Comparison of ENCODE assay signal across 8 cellular contexts in genomic region chr17:65099941-65100315, GRCh38. TPM values are rescaled to one million over a fixed set of nuclear protein-coding genes. Genes with fewer than 3 reads are reported as not detected.
A peak's percentile ranks its signal among the peaks of the same experiment; 100 is the strongest.
DNase-seq lines count a peak whose midpoint lies in the region; ATAC-seq, FAIRE-seq and TF ChIP-seq lines count a peak whose summit lies in the region.

No MANE protein-coding gene starts in this region.

- H3K4me1 ChIP-seq in CD4-positive, alpha-beta memory T cell (ENCODE audit: insufficient read depth, low read length) = peaks cover 26% of the 10 kb centered on the region
- H3K4me1 ChIP-seq in K562 (replicated peaks in 1 of 2; ENCODE audit: control insufficient read depth in 2 of 2, insufficient read depth in 2 of 2, low read length in 2 of 2) = peaks cover 7 to 11% of the 10 kb centered on the region in 2 experiments; a peak in 3 of 5 replicates

- peak overlapping the region; percentile 85 to 97 (median 93) for H3K27ac Mint-ChIP-seq in CD4-positive, alpha-beta memory T cell

- H3K4me3 Mint-ChIP-seq in CD4-positive, alpha-beta memory T cell = peak overlapping the region; percentile 87 to 96 (median 90)

- no peaks in the 10 kb centered on the region for H3K79me2 ChIP-seq in K562 (ENCODE audit: control insufficient read depth, insufficient read depth, low read length)

- H3K9me3 ChIP-seq in CD4-positive, alpha-beta memory T cell (ENCODE audit: control insufficient read depth in 1 of 2, low read length in 2 of 2) = no peaks in the 10 kb centered on the region
- no peaks in the 10 kb centered on the region for H3K9me3 ChIP-seq in K562 (replicated peaks; ENCODE audit: control insufficient read depth, insufficient read depth, low read depth, low read length)

- H3K27me3 Mint-ChIP-seq in CD4-positive, alpha-beta memory T cell = peaks cover 0 to under 1% of the 10 kb centered on the region in 2 donors

- DNase-seq in CD4-positive, alpha-beta memory T cell = peak in 4 of 5 donors; percentile 55 to 79 (median 60)
- DNase-seq in T-helper 1 cell (peak in 4 of 5 donors; percentile 27 to 80 (median 28)), K562 (ENCODE audit: extremely low read depth in 1 of 4, low spot score in 3 of 4) (peak in 1 of 4 experiments; percentile 40), left lobe of liver (ENCODE audit: low spot score) (peak; percentile 57), KBM-7 (no peak)
- peak; percentile 56 to 83 (median 69) for DNase-seq in stimulated activated CD4-positive, alpha-beta T cell treated with anti-CD3 and anti-CD28 coated beads, TNF-alpha, amount 100 ng/mL, for 24 hours (ENCODE audit: low read depth in 3 of 3)

- H2AFZ ChIP-seq in K562 (ENCODE audit: low read depth, low read length) = peak overlapping the region; percentile 37

- H3K4me2 ChIP-seq in K562 (ENCODE audit: insufficient read depth, low read length) = peak overlapping the region; percentile 69

- POLR2A ChIA-PET in CD4-positive, alpha-beta memory T cell (lab: Charles Lee; ENCODE audit: partially characterized antibody) = interaction anchor here (0.6 to 4.9 kb wide), 14 partner anchors 13 to 181 kb away, joined by 3 to 23 read pairs (median 5); partner anchors contain the start of genes GNA13 and LRRC37A3
- POLR2A ChIA-PET in K562 (lab: Yijun Ruan, JAX) = interaction anchor here (0.6 to 1.4 kb wide), 5 partner anchors 10 to 126 kb away, joined by 3 to 4 read pairs (median 3); no protein-coding TSS in a partner anchor

- TF ChIP-seq POLR2A in K562 (conservative IDR thresholded peaks at IDR 0.05) = no peak

- H3K9me1 ChIP-seq in K562 (ENCODE audit: control insufficient read depth, insufficient read depth, low read length) = no peaks in the 10 kb centered on the region

- in situ Hi-C loops in K562 (cut with MboI) (no loop called here), KBM-7 (cut with MboI; ENCODE audit: low pct_unique_long_range_greater_than_20kb, low sequenced_read_pairs) (no loop called here)

- no TSS peak for BruUV-seq in K562 (replicated peaks; lab: Mats Ljungman, UMichigan)

- H3K36me3 Mint-ChIP-seq in CD4-positive, alpha-beta memory T cell = peaks cover 0 to 3% of the 10 kb centered on the region in 2 donors

- no peak for TF ChIP-seq EP300 in K562 (IDR thresholded peaks at IDR 0.05; ENCODE audit: low read length)

- peak overlapping the region; percentile 61 for H3K27ac ChIP-seq in CD4-positive, alpha-beta memory T cell (ENCODE audit: low read depth, low read length)
- no peak overlapping the region for H3K27ac ChIP-seq in K562 (ENCODE audit: extremely low read depth, low read depth, low read length)

- peaks cover 18 to 33% (median 26%) of the 10 kb centered on the region in 4 donors for H3K4me1 Mint-ChIP-seq in CD4-positive, alpha-beta memory T cell

- 13% methylated on average over 5 of the region's 5 CpGs for WGBS in K562 (ENCODE audit: insufficient coverage, low coverage, missing lambda C conversion rate)

- no peak for TF ChIP-seq CTCF in K562 (IDR thresholded peaks at IDR 0.05 in 2 of 3, conservative IDR thresholded peaks at IDR 0.05 in 1 of 3; ENCODE audit: insufficient read depth in 2 of 3, low read depth in 1 of 3, low read length in 3 of 3)

- H3K36me3 ChIP-seq in CD4-positive, alpha-beta memory T cell (ENCODE audit: insufficient read depth, low read length) = no peaks in the 10 kb centered on the region
- no peaks in the 10 kb centered on the region for H3K36me3 ChIP-seq in K562 (ENCODE audit: control insufficient read depth, insufficient read depth, low read length)

- peak overlapping the region; percentile 39 to 77 for H3K4me3 ChIP-seq in CD4-positive, alpha-beta memory T cell (ENCODE audit: low read length in 2 of 2)
- peak overlapping the region; percentile 40; the same call in 1 of the 2 replicates for H3K4me3 ChIP-seq in K562

- no peaks in the 10 kb centered on the region for H3K27me3 ChIP-seq in CD4-positive, alpha-beta memory T cell (ENCODE audit: insufficient read depth, low read length)
- H3K27me3 ChIP-seq in K562 (ENCODE audit: control insufficient read depth in 2 of 2, insufficient read depth in 2 of 2, low read length in 2 of 2) = peaks cover 3 to 18% of the 10 kb centered on the region in 2 experiments; a peak in 3 of 5 replicates

- no peak overlapping the region for H3K9ac ChIP-seq in K562 (ENCODE audit: insufficient read depth in 1 of 2, low read depth in 2 of 2, low read length in 2 of 2)

- FAIRE-seq in K562 (lab: Jason Lieb, UNC) = peak; percentile 37

- ATAC-seq in GM19372 (IDR thresholded peaks at IDR 0.05; ENCODE audit: low read depth, unreplicated experiment) (peak; percentile 63), HG03432 (IDR thresholded peaks at IDR 0.05; ENCODE audit: unreplicated experiment) (peak; percentile 82), K562 (peak; percentile 48), left lobe of liver (peak; percentile 19)

- no peak for TF ChIP-seq RAD21 in K562 (CRISPR knock-in tag; conservative IDR thresholded peaks at IDR 0.05 in 1 of 2, IDR thresholded peaks at IDR 0.05 in 1 of 2)

- intact Hi-C loops in CD4-positive, alpha-beta memory T cell (cut with micrococcal nuclease) = loop anchor here (1.0 to 2.0 kb wide), 6 partner anchors 37 to 181 kb away; partner anchors contain the start of genes GNA13, LRRC37A3 and RGS9
- intact Hi-C loops in K562 (cut with micrococcal nuclease) = loop anchor here (2.0 to 10.0 kb wide), 3 partner anchors 43 to 135 kb away; partner anchors contain the start of gene GNA13

- CTCF ChIA-PET in CD4-positive, alpha-beta memory T cell (lab: Charles Lee; ENCODE audit: partially characterized antibody) = interaction anchor here (0.7 to 4.7 kb wide), 31 partner anchors 10 to 181 kb away, joined by 3 to 35 read pairs (median 6); partner anchors contain the start of genes GNA13, LRRC37A3 and RGS9
- CTCF ChIA-PET in K562 (lab: Yijun Ruan, JAX; ENCODE audit: low intra/inter-chr PET ratio) = interaction anchor here (0.8 kb wide), 1 partner anchor 99 kb away, joined by 4 read pairs; no protein-coding TSS in a partner anchor

- H3K9me3 Mint-ChIP-seq in CD4-positive, alpha-beta memory T cell = peaks cover 0 to 1% (median 0%) of the 10 kb centered on the region in 8 donors

- H4K20me1 ChIP-seq in K562 (replicated peaks; ENCODE audit: control insufficient read depth, insufficient read depth, low read length) = no peaks in the 10 kb centered on the region

TF ChIP-seq in K562, 482 proteins besides CTCF, POLR2A, EP300 and RAD21 (continues in another document):
- TF ChIP-seq SP1 (CRISPR knock-in tag; IDR thresholded peaks at IDR 0.05) = no peak
- TF ChIP-seq TAF1 (IDR thresholded peaks at IDR 0.05; ENCODE audit: control insufficient read depth, extremely low read depth, insufficient read depth, low read length, severe bottlenecking) = no peak
- no peak for TF ChIP-seq ARNT (IDR thresholded peaks at IDR 0.05)

RNA-seq across cellular contexts. Expression of gene RGS9, which starts 37.2 kb away (rescaled TPM):
- under 1 TPM; 0.67 to 0.84 TPM for total RNA-seq in CD4-positive, alpha-beta memory T cell
- polyA plus RNA-seq in CD4-positive, alpha-beta memory T cell = 1 to 10 TPM; 1.6 to 2.7 TPM
- 0.39 TPM in 1 of 2 replicates, not detected in the other for total RNA-seq in K562 (2011; cell fraction: chromatin; rRNA removed; ENCODE audit: low replicate concordance)
- total RNA-seq in K562 (2011; cell fraction: nucleolus; rRNA removed) = not detected in 2 replicates
- 0.23 and 0.44 TPM in 2 replicates for total RNA-seq in K562 (2011; cell fraction: nucleoplasm; rRNA removed)
- 0.18 and 0.69 TPM in 2 replicates for total RNA-seq in K562 (2014; rRNA removed)
- total RNA-seq in K562 (2014; rRNA removed; fragmentation: Illumina TruSeq; extraction: Trizol) = 0.54 and 0.55 TPM in 2 replicates
- total RNA-seq in K562 (2015; rRNA removed; fragmentation: Illumina TruSeq; extraction: Trizol) = 0.38 and 0.65 TPM in 2 replicates
- total RNA-seq in K562 (2021) = 0.60 and 0.73 TPM in 2 replicates
- 0.55 and 1.4 TPM in 2 replicates for polyA plus RNA-seq in K562 (2011; rRNA removed)
- polyA plus RNA-seq in K562 (2011; cell fraction: cytosol; rRNA removed) = 0.40 and 0.81 TPM in 2 replicates
- polyA plus RNA-seq in K562 (2011; cell fraction: nucleus; rRNA removed) = 0.24 and 0.33 TPM in 2 replicates
- polyA plus RNA-seq in K562 (2012) = 0.74 and 1.2 TPM in 2 replicates
- polyA plus RNA-seq in K562 (2014; fragmentation: Illumina TruSeq; extraction: Trizol) = 0.55 and 0.74 TPM in 2 replicates
- polyA plus RNA-seq in K562 (2014; fragmentation: Nextera tagmentation; extraction: Ambion mirVana) = under 1 TPM; 0.38 to 0.55 TPM
- 0.49 TPM in 2 replicates for polyA plus RNA-seq in K562 (2014; rRNA removed)
- polyA minus RNA-seq in K562 (2011; rRNA and poly(A)+ RNA removed) = 0.30 and 0.67 TPM in 2 replicates
- polyA minus RNA-seq in K562 (2011; cell fraction: cytosol; rRNA and poly(A)+ RNA removed) = not detected in 2 replicates
- 0.56 TPM in 1 of 2 replicates, not detected in the other for polyA minus RNA-seq in K562 (2011; cell fraction: nucleus; rRNA and poly(A)+ RNA removed)
- 3.0 TPM for total RNA-seq in left lobe of liver

RNA-seq across cellular contexts. Expression of gene GNA13, which starts 43.4 kb away (rescaled TPM):
- total RNA-seq in CD4-positive, alpha-beta memory T cell = 100 to 1,000 TPM; 102 to 107 TPM
- 10 to 100 TPM; 47.9 to 54.8 TPM for polyA plus RNA-seq in CD4-positive, alpha-beta memory T cell
- total RNA-seq in K562 (2011; cell fraction: chromatin; rRNA removed; ENCODE audit: low replicate concordance) = 12.0 and 26.6 TPM in 2 replicates
- 8.8 and 10.1 TPM in 2 replicates for total RNA-seq in K562 (2011; cell fraction: nucleolus; rRNA removed)
- 17.5 and 28.5 TPM in 2 replicates for total RNA-seq in K562 (2011; cell fraction: nucleoplasm; rRNA removed)
- 20.5 and 22.2 TPM in 2 replicates for total RNA-seq in K562 (2014; rRNA removed)
- total RNA-seq in K562 (2014; rRNA removed; fragmentation: Illumina TruSeq; extraction: Trizol) = 38.7 and 44.2 TPM in 2 replicates
- 35.6 and 38.0 TPM in 2 replicates for total RNA-seq in K562 (2015; rRNA removed; fragmentation: Illumina TruSeq; extraction: Trizol)
- total RNA-seq in K562 (2021) = 29.4 and 30.8 TPM in 2 replicates
- polyA plus RNA-seq in K562 (2011; rRNA removed) = 29.3 and 40.5 TPM in 2 replicates
- 9.9 and 17.5 TPM in 2 replicates for polyA plus RNA-seq in K562 (2011; cell fraction: cytosol; rRNA removed)
- 8.6 and 13.7 TPM in 2 replicates for polyA plus RNA-seq in K562 (2011; cell fraction: nucleus; rRNA removed)
- polyA plus RNA-seq in K562 (2012) = 21.4 and 28.1 TPM in 2 replicates
- 27.6 and 31.3 TPM in 2 replicates for polyA plus RNA-seq in K562 (2014; fragmentation: Illumina TruSeq; extraction: Trizol)
- 10 to 100 TPM in 1 of 2 experiments, 1 to 10 TPM in 1; 9.3 to 11.9 TPM for polyA plus RNA-seq in K562 (2014; fragmentation: Nextera tagmentation; extraction: Ambion mirVana)
- 15.5 and 19.2 TPM in 2 replicates for polyA plus RNA-seq in K562 (2014; rRNA removed)
- 67.1 and 72.1 TPM in 2 replicates for polyA minus RNA-seq in K562 (2011; rRNA and poly(A)+ RNA removed)
- 15.6 and 21.8 TPM in 2 replicates for polyA minus RNA-seq in K562 (2011; cell fraction: cytosol; rRNA and poly(A)+ RNA removed)
- polyA minus RNA-seq in K562 (2011; cell fraction: nucleus; rRNA and poly(A)+ RNA removed) = 10.1 and 17.4 TPM in 2 replicates
- total RNA-seq in left lobe of liver = 11.8 TPM

Comparison
In these comparisons a context has a peak if more than half of its experiments do, and no peak if none do; other contexts are left out.
1. ATAC-seq: peak in every context shown above with its lines; median percentile 82 in HG03432; 63 in GM19372; 48 in K562; 19 in left lobe of liver.